In genomic region chr1:111593403-111594127, GRCh38 we compare ENCODE assay signal across 10 cellular contexts. TPM values are rescaled to one million over a fixed set of nuclear protein-coding genes. Genes with fewer than 3 reads are reported as not detected.
DNase-seq lines count a peak whose midpoint lies in the region; ATAC-seq and TF ChIP-seq lines count a peak whose summit lies in the region.
"Had no signal": no experiment of that assay in that cellular context is flagged by ENCODE, and none has a peak within 500 bp of the region (broad histone marks: within the 10 kb centered on the region; RNA-seq: fewer than 3 reads in every experiment).

No MANE protein-coding gene starts in this region.

- peak overlapping the region in 3 of 4 donors; percentile 30 to 91 (median 75) for H3K4me3 Mint-ChIP-seq in CD4-positive, CD25-positive, alpha-beta regulatory T cell
- H3K4me3 Mint-ChIP-seq in chondrocyte (ENCODE audit: unreplicated experiment) = no peak overlapping the region
- H3K4me3 Mint-ChIP-seq in naive thymus-derived CD8-positive, alpha-beta T cell = peak overlapping the region; percentile 33 to 83 (median 68)
- H3K4me3 Mint-ChIP-seq: neural crest cell had no signal

- H3K27me3 Mint-ChIP-seq in CD4-positive, CD25-positive, alpha-beta regulatory T cell = no peaks in the 10 kb centered on the region
- H3K27me3 Mint-ChIP-seq in chondrocyte (ENCODE audit: low read depth) = no peaks in the 10 kb centered on the region
- H3K27me3 Mint-ChIP-seq in naive thymus-derived CD8-positive, alpha-beta T cell = no peaks in the 10 kb centered on the region

- peak overlapping the region; percentile 75 to 95 (median 92) for H3K27ac Mint-ChIP-seq in CD4-positive, CD25-positive, alpha-beta regulatory T cell
- peak overlapping the region; percentile 54 for H3K27ac Mint-ChIP-seq in chondrocyte (ENCODE audit: unreplicated experiment)
- H3K27ac Mint-ChIP-seq in naive thymus-derived CD8-positive, alpha-beta T cell = peak overlapping the region; percentile 89 to 97 (median 91)

- no peak for DNase-seq in CD4-positive, CD25-positive, alpha-beta regulatory T cell
- peak; percentile 57 for DNase-seq in M059J (ENCODE audit: low read depth)
- DNase-seq in chondrocyte (ENCODE audit: low spot score) = no peak
- no peak for DNase-seq in naive thymus-derived CD8-positive, alpha-beta T cell
- no peak for DNase-seq in NK-92 (lab: John Stamatoyannopoulos, UW; ENCODE audit: unreplicated experiment)
- DNase-seq in GM10248 (ENCODE audit: extremely low spot score) = no peak
- no peak for DNase-seq in GM20000 (ENCODE audit: low spot score)
- no peak for DNase-seq in GM13977 (ENCODE audit: low spot score)
- DNase-seq: NCI-H1092 had no signal

- POLR2A ChIA-PET in naive thymus-derived CD8-positive, alpha-beta T cell (lab: Charles Lee) = interaction anchor here (0.6 to 6.0 kb wide), 15 partner anchors 10 to 91 kb away, joined by 3 to 61 read pairs (median 5); partner anchors contain the start of gene RAP1A
- POLR2A ChIA-PET in GM10248 (lab: Yijun Ruan, JAX) = interaction anchor here (0.5 to 1.4 kb wide), 5 partner anchors 10 to 94 kb away, joined by 3 to 9 read pairs (median 4); no protein-coding TSS in a partner anchor

- CTCF ChIA-PET in GM10248 (lab: Yijun Ruan, JAX) = interaction anchor here (0.9 to 13.1 kb wide), 15 partner anchors 9 to 161 kb away, joined by 3 to 94 read pairs (median 4); partner anchors contain the start of gene DDX20

- H3K4me1 ChIP-seq in CD4-positive, CD25-positive, alpha-beta regulatory T cell (ENCODE audit: control insufficient read depth, insufficient read depth, low read length, poor library complexity, severe bottlenecking) = peaks cover 68% of the 10 kb centered on the region

- in situ Hi-C loops in GM13977 (cut with MboI; ENCODE audit: low pct_unique_long_range_greater_than_20kb, low sequenced_read_pairs, unreplicated experiment) = no loop called here

- H3K4me1 Mint-ChIP-seq in CD4-positive, CD25-positive, alpha-beta regulatory T cell = peaks cover 25 to 81% (median 57%) of the 10 kb centered on the region in 4 donors
- H3K4me1 Mint-ChIP-seq in chondrocyte (ENCODE audit: low read depth) = peaks cover 21% of the 10 kb centered on the region
- H3K4me1 Mint-ChIP-seq in naive thymus-derived CD8-positive, alpha-beta T cell = peaks cover 30 to 68% (median 65%) of the 10 kb centered on the region in 4 donors

- H3K36me3 Mint-ChIP-seq in CD4-positive, CD25-positive, alpha-beta regulatory T cell = no peaks in the 10 kb centered on the region
- H3K36me3 Mint-ChIP-seq in chondrocyte (ENCODE audit: low read depth) = no peaks in the 10 kb centered on the region
- H3K36me3 Mint-ChIP-seq in naive thymus-derived CD8-positive, alpha-beta T cell = no peaks in the 10 kb centered on the region

- H3K9me3 ChIP-seq in CD4-positive, CD25-positive, alpha-beta regulatory T cell (ENCODE audit: control insufficient read depth in 2 of 2, low read length in 2 of 2) = no peaks in the 10 kb centered on the region

- H3K9me3 Mint-ChIP-seq in CD4-positive, CD25-positive, alpha-beta regulatory T cell = no peaks in the 10 kb centered on the region
- no peaks in the 10 kb centered on the region for H3K9me3 Mint-ChIP-seq in chondrocyte (ENCODE audit: low read depth)
- no peaks in the 10 kb centered on the region for H3K9me3 Mint-ChIP-seq in naive thymus-derived CD8-positive, alpha-beta T cell
- H3K9me3 Mint-ChIP-seq: neural crest cell had no signal

- peak overlapping the region; percentile 77 for H3K27ac ChIP-seq in CD4-positive, CD25-positive, alpha-beta regulatory T cell (ENCODE audit: insufficient read depth, low read length, poor library complexity, severe bottlenecking)

- TF ChIP-seq CTCF in chondrocyte (IDR thresholded peaks at IDR 0.05) (no peak), GM10248 (IDR thresholded peaks at IDR 0.05; ENCODE audit: control extremely low read depth, extremely low read depth, low read depth, missing control alignments) (no peak), GM20000 (IDR thresholded peaks at IDR 0.05; ENCODE audit: extremely low read depth, missing control alignments) (no peak), GM13977 (IDR thresholded peaks at IDR 0.05; ENCODE audit: extremely low read depth, insufficient read depth, missing control alignments) (no peak)

- ATAC-seq in CD4-positive, CD25-positive, alpha-beta regulatory T cell (ENCODE audit: low read depth in 2 of 2) = no peak
- no peak for ATAC-seq in naive thymus-derived CD8-positive, alpha-beta T cell

- H3K4me3 ChIP-seq in CD4-positive, CD25-positive, alpha-beta regulatory T cell (ENCODE audit: low read depth, low read length) = peak overlapping the region; percentile 71

- no peaks in the 10 kb centered on the region for H3K36me3 ChIP-seq in CD4-positive, CD25-positive, alpha-beta regulatory T cell (ENCODE audit: control insufficient read depth, insufficient read depth, low read length)

- H3K27me3 ChIP-seq in CD4-positive, CD25-positive, alpha-beta regulatory T cell (ENCODE audit: control insufficient read depth, insufficient read depth, low read length) = no peaks in the 10 kb centered on the region

RNA-seq across cellular contexts. Expression of gene RAP1A, which starts 26.0 kb away (rescaled TPM):
- total RNA-seq in CD4-positive, CD25-positive, alpha-beta regulatory T cell = 143 TPM
- 10 to 100 TPM; 72.8 to 91.3 (median 78.2) TPM for polyA plus RNA-seq in CD4-positive, CD25-positive, alpha-beta regulatory T cell
- 40.5 and 68.7 TPM in 2 replicates for total RNA-seq in M059J (2014; rRNA removed; shearing (Covaris generic))
- total RNA-seq in chondrocyte = 53.5 to 64.0 TPM (median 60.5 TPM) in 3 replicates
- total RNA-seq in naive thymus-derived CD8-positive, alpha-beta T cell = 100 to 1,000 TPM; 124 to 130 TPM
- polyA plus RNA-seq in naive thymus-derived CD8-positive, alpha-beta T cell = 10 to 100 TPM; 43.4 to 53.9 (median 50.0) TPM
